In the genomic region with DNA sequence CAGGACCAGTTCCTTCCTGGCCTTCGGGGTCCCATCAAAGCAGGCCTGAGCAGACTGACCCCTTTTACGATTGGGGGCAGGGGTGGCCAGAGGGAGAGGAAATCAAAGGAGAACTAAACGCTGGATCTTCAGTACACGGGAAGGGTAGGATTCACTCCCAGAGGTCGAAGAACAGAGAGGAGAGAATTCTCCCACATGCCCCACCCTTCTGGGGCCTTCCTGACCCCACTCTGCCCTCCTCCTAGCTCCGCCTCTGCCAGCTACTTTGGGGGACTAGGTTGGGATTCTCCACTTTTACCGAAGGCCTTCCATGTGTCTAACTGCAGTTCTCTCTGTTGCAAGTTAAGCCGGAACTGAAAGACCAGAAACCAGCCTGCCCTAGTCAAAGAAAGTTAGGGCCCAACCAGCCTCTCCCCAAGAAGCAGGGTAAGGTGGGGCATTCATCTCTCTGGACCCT, we compare ENCODE assay signal across 7 cellular contexts. TPM values are rescaled to one million over a fixed set of nuclear protein-coding genes. Genes with fewer than 3 reads are reported as not detected.
DNase-seq lines count a peak whose midpoint lies in the region; ATAC-seq and TF ChIP-seq lines count a peak whose summit lies in the region.

No MANE protein-coding gene starts in this region.

- peak overlapping the region; percentile 83 to 97 for H3K4me3 Mint-ChIP-seq in effector memory CD8-positive, alpha-beta T cell

- H3K27me3 Mint-ChIP-seq in effector memory CD8-positive, alpha-beta T cell = no peaks in the 10 kb centered on the region

- no peaks in the 10 kb centered on the region for H4K20me1 ChIP-seq in HCT116 (ENCODE audit: insufficient read depth)

- H3K4me1 Mint-ChIP-seq in effector memory CD8-positive, alpha-beta T cell (ENCODE audit: low read depth in 2 of 2) = peaks cover 70 to 76% of the 10 kb centered on the region in 2 donors

- peak overlapping the region; percentile 85 for H3K27ac ChIP-seq in HCT116 (ENCODE audit: low read depth, low read length)
- peak overlapping the region; percentile 96 for H3K27ac ChIP-seq in RWPE2 (ENCODE audit: poor library complexity, severe bottlenecking)
- peak overlapping the region; percentile 87 for H3K27ac ChIP-seq in muscle layer of duodenum (ENCODE audit: low read length)

- TF ChIP-seq POLR2A in HCT116 (IDR thresholded peaks at IDR 0.05; ENCODE audit: borderline replicate concordance, extremely low read depth, insufficient read depth, insufficient read length) = peak; percentile 36

- TF ChIP-seq CTCF in HCT116 (IDR thresholded peaks at IDR 0.05 in 2 of 3, conservative IDR thresholded peaks at IDR 0.05 in 1 of 3; ENCODE audit: borderline replicate concordance in 1 of 3, insufficient read depth in 1 of 3, low read depth in 2 of 3, low read length in 2 of 3) (no peak), RWPE2 (IDR thresholded peaks at IDR 0.05; ENCODE audit: poor library complexity, severe bottlenecking) (no peak)

- RAD21 ChIA-PET in HCT116 (lab: Charles Lee; ENCODE audit: low non-redundant PET in 1 of 2, low total read pairs in 2 of 2, uncharacterized antibody in 2 of 2, unreplicated experiment in 2 of 2) = interaction anchor here in 1 of 2 experiments (0.6 kb wide), 1 partner anchor 17 kb away, joined by 3 read pairs; no protein-coding TSS in a partner anchor

- ATAC-seq in HCT116 (peak; percentile 31), RWPE2 (ENCODE audit: low read depth) (0 out of 3 replicates have a peak, but pooled peaks have one; percentile 4), GM18907 (IDR thresholded peaks at IDR 0.05; ENCODE audit: unreplicated experiment) (no peak)
- no peak for ATAC-seq in effector memory CD8-positive, alpha-beta T cell (replicated peaks)

- POLR2A ChIA-PET in HCT116 (lab: Charles Lee) = interaction anchor here (0.8 to 3.6 kb wide), 10 partner anchors 9 to 44 kb away, joined by 3 to 28 read pairs (median 7); no protein-coding TSS in a partner anchor

- H3K79me2 ChIP-seq in HCT116 (ENCODE audit: insufficient read depth, low read length) = peaks cover 51% of the 10 kb centered on the region

- no peak overlapping the region for H2AFZ ChIP-seq in HCT116 (ENCODE audit: low read depth, low read length, poor library complexity, severe bottlenecking)

- H3K27ac Mint-ChIP-seq in effector memory CD8-positive, alpha-beta T cell = peak overlapping the region; percentile 85 to 94

- H3K27me3 ChIP-seq in HCT116 (ENCODE audit: insufficient read depth, low read length) = no peaks in the 10 kb centered on the region
- H3K27me3 ChIP-seq in RWPE2 (ENCODE audit: insufficient read depth, poor library complexity, severe bottlenecking) = no peaks in the 10 kb centered on the region
- no peaks in the 10 kb centered on the region for H3K27me3 ChIP-seq in muscle layer of duodenum (ENCODE audit: low read depth, low read length)

- TF ChIP-seq RAD21 in HCT116 (IDR thresholded peaks at IDR 0.05; ENCODE audit: low read depth) = no peak

- no peak for DNase-seq in HCT116 (ENCODE audit: low read depth, low spot score)
- DNase-seq in RWPE2 (ENCODE audit: low spot score) = no peak
- no peak for DNase-seq in effector memory CD8-positive, alpha-beta T cell
- no peak for DNase-seq in T-helper 9 cell
- DNase-seq in NCI-H1105 treated with DMSO at 0.1 percent for 48 hours (lab: John Stamatoyannopoulos, UW) = no peak

- H3K9me2 ChIP-seq in HCT116 (ENCODE audit: insufficient read depth) = no peaks in the 10 kb centered on the region

- H3K4me3 ChIP-seq in HCT116 (replicated peaks in 1 of 2; ENCODE audit: low read depth in 1 of 2, low read length in 2 of 2) (peak overlapping the region; percentile 87 to 91), RWPE2 (ENCODE audit: severe bottlenecking) (peak overlapping the region; percentile 61), muscle layer of duodenum (ENCODE audit: low read depth in 1 of 2, low read length in 2 of 2) (peak overlapping the region; percentile 83 to 89)

- peak overlapping the region; percentile 97 for H3K9ac ChIP-seq in HCT116 (ENCODE audit: low read length)

- CTCF ChIA-PET in HCT116 (lab: Charles Lee) = interaction anchor here (0.5 to 2.7 kb wide), 3 partner anchors 17 to 255 kb away, joined by 3 to 8 read pairs (median 3); no protein-coding TSS in a partner anchor

- H3K36me3 ChIP-seq in HCT116 (ENCODE audit: control insufficient read depth in 1 of 2, insufficient read depth in 2 of 2, low read length in 2 of 2) (no peaks in the 10 kb centered on the region), RWPE2 (ENCODE audit: low read depth) (peaks cover 54% of the 10 kb centered on the region), muscle layer of duodenum (ENCODE audit: control insufficient read depth in 1 of 2, insufficient read depth in 2 of 2, low read length in 2 of 2) (peaks cover 0 to 12% of the 10 kb centered on the region in 2 donors)

- H3K4me2 ChIP-seq in HCT116 (ENCODE audit: low read length) = peak overlapping the region; percentile 96

- H3K9me3 ChIP-seq in HCT116 (ENCODE audit: control insufficient read depth in 1 of 2, insufficient read depth in 1 of 2, low read depth in 1 of 2, low read length in 2 of 2) = no peaks in the 10 kb centered on the region
- no peaks in the 10 kb centered on the region for H3K9me3 ChIP-seq in RWPE2 (ENCODE audit: severe bottlenecking)
- H3K9me3 ChIP-seq in muscle layer of duodenum (ENCODE audit: control insufficient read depth in 1 of 2, low read length in 2 of 2) = no peaks in the 10 kb centered on the region

- H3K36me3 Mint-ChIP-seq in effector memory CD8-positive, alpha-beta T cell (ENCODE audit: insufficient read depth) = peaks cover 34% of the 10 kb centered on the region

- TSS peak; percentile 77 for BruUV-seq in HCT116 (replicated peaks; lab: Mats Ljungman, UMichigan)

- intact Hi-C loops in HCT116 (cut with micrococcal nuclease) = loop anchor here (2.0 kb wide), 1 partner anchor 16 kb away; no protein-coding TSS in a partner anchor

- peaks cover 58 to 76% of the 10 kb centered on the region in 2 experiments for H3K4me1 ChIP-seq in HCT116 (ENCODE audit: control insufficient read depth in 1 of 2, insufficient read depth in 2 of 2, low read length in 2 of 2)
- H3K4me1 ChIP-seq in RWPE2 (ENCODE audit: insufficient read depth, poor library complexity, severe bottlenecking) = peaks cover 48% of the 10 kb centered on the region
- H3K4me1 ChIP-seq in muscle layer of duodenum (ENCODE audit: control insufficient read depth in 1 of 2, insufficient read depth in 2 of 2, low read length in 2 of 2) = peaks cover 61 to 77% of the 10 kb centered on the region in 2 donors

- no peaks in the 10 kb centered on the region for H3K9me3 Mint-ChIP-seq in effector memory CD8-positive, alpha-beta T cell

TF ChIP-seq in HCT116, 20 proteins besides CTCF, POLR2A, EP300 and RAD21:
- TF ChIP-seq ZNF274 (IDR thresholded peaks at IDR 0.05; ENCODE audit: low read depth, low read length) (no peak), ZFX (IDR thresholded peaks at IDR 0.05) (peak; percentile 20; the same call in 1 of the 2 replicates), SP1 (IDR thresholded peaks at IDR 0.05; ENCODE audit: low read depth) (no peak), ELF1 (IDR thresholded peaks at IDR 0.05; ENCODE audit: borderline replicate concordance, low read depth) (no peak), EZH2 (IDR thresholded peaks at IDR 0.05) (no peak), YY1 (IDR thresholded peaks at IDR 0.05; ENCODE audit: extremely low read depth, insufficient replicate concordance, low read depth, low read length) (no peak), SIN3A (IDR thresholded peaks at IDR 0.05; ENCODE audit: low read depth) (no peak), JUND (IDR thresholded peaks at IDR 0.05) (no peak), POLR2AphosphoS5 (IDR thresholded peaks at IDR 0.05; ENCODE audit: low read depth, low read length) (peak; percentile 43; the same call in 1 of the 2 replicates), FOSL1 (IDR thresholded peaks at IDR 0.05; ENCODE audit: low read depth) (no peak)

RNA-seq across cellular contexts. Expression of a gene that starts 0.7 kb away (rescaled TPM):
- 90.1 TPM for total RNA-seq in HCT116 (2021; ENCODE audit: unreplicated experiment)
- 91.8 and 95.7 TPM in 2 replicates for polyA plus RNA-seq in HCT116 (2012)

RNA-seq across cellular contexts. Expression of a gene that starts 37.6 kb away (rescaled TPM):
- 0.20 TPM for total RNA-seq in HCT116 (2021; ENCODE audit: unreplicated experiment)
- 0.27 and 0.31 TPM in 2 replicates for polyA plus RNA-seq in HCT116 (2012)

RNA-seq across cellular contexts. Expression of a gene that starts 41.8 kb away (rescaled TPM):
- 153 TPM for total RNA-seq in HCT116 (2021; ENCODE audit: unreplicated experiment)
- 225 and 258 TPM in 2 replicates for polyA plus RNA-seq in HCT116 (2012)

RNA-seq across cellular contexts. Expression of a gene that starts 44.8 kb away (rescaled TPM):
- total RNA-seq in HCT116 (2021; ENCODE audit: unreplicated experiment) = 60.7 TPM
- polyA plus RNA-seq in HCT116 (2012) = 31.2 and 37.0 TPM in 2 replicates

Comparison
In these comparisons a context has a peak if more than half of its experiments do, and no peak if none do; other contexts are left out.
1. ATAC-seq: peak in HCT116 (single experiment) and RWPE2 (single experiment); none in effector memory CD8-positive, alpha-beta T cell (single experiment) and GM18907 (single experiment).
2. Peak in every context shown above with its lines, with median percentiles within 50 percentile points of each other: H3K27ac ChIP-seq and H3K4me3 ChIP-seq.